17 cellular contexts compared by ENCODE assay signal in genomic region chr4:72577211-72577610, GRCh38. TPM values are rescaled to one million over a fixed set of nuclear protein-coding genes. Genes with fewer than 3 reads are reported as not detected.
DNase-seq lines count a peak whose midpoint lies in the region; TF ChIP-seq lines count a peak whose summit lies in the region.
"Had no signal": no experiment of that assay in that cellular context is flagged by ENCODE, and none has a peak within 500 bp of the region (broad histone marks: within the 10 kb centered on the region; RNA-seq: fewer than 3 reads in every experiment).

No MANE protein-coding gene starts in this region.

- no peaks in the 10 kb centered on the region for H3K9me3 ChIP-seq in colonic mucosa
- H3K9me3 ChIP-seq: BE2C had no signal

- intact Hi-C loops in colonic mucosa (cut with DNase I), result no loop called here

- in situ Hi-C loops in Caki2 (cut with HindIII; ENCODE audit: low pct_unique_long_range_greater_than_20kb, low sequenced_read_pairs), result no loop called here

- H3K36me3 ChIP-seq in colonic mucosa, result no peaks in the 10 kb centered on the region
- H3K36me3 ChIP-seq: BE2C had no signal

- H3K4me1 ChIP-seq in colonic mucosa, result no peaks in the 10 kb centered on the region
- H3K4me1 ChIP-seq: BE2C had no signal

- H3K27ac ChIP-seq in colonic mucosa, result no peak overlapping the region

- peak; percentile 88 for DNase-seq in Caki2 (ENCODE audit: low read depth)
- peak; percentile 74 for DNase-seq in epithelial cell of proximal tubule (ENCODE audit: low read depth)
- DNase-seq in kidney tubule cell (ENCODE audit: low spot score), result peak; percentile 97
- DNase-seq in renal cortical epithelial cell (ENCODE audit: low read depth), result peak; percentile 96
- no peak for DNase-seq in NCI-H510A (lab: John Stamatoyannopoulos, UW)
- no peak for DNase-seq in stimulated activated CD4-positive, alpha-beta T cell treated with anti-CD3 and anti-CD28 coated beads, Interleukin-12 subunit alpha, Interleukin-12 subunit beta, amount 100 ng/mL, for 4 hours
- no peak for DNase-seq in colonic mucosa
- DNase-seq: 8988T; BE2C; C1 segment of cervical spinal cord; CD4-positive, CD25-positive, alpha-beta regulatory T cell; CD8-positive, alpha-beta memory T cell; COR-L47; GOT3; H7; HFFc6; IMR-90 had no signal

- no peaks in the 10 kb centered on the region for H3K27me3 ChIP-seq in colonic mucosa
- H3K27me3 ChIP-seq: BE2C had no signal

- no peak overlapping the region for H3K9ac ChIP-seq in colonic mucosa (ENCODE audit: low read depth in 2 of 2, low read length in 2 of 2)

- H3K4me3 ChIP-seq in epithelial cell of proximal tubule (ENCODE audit: low read depth, low read length) (no peak overlapping the region), colonic mucosa (no peak overlapping the region)

- no peak for TF ChIP-seq CTCF in epithelial cell of proximal tubule (conservative IDR thresholded peaks at IDR 0.05; ENCODE audit: low read depth, low read length)
- TF ChIP-seq CTCF in colonic mucosa (IDR thresholded peaks at IDR 0.05), result no peak

RNA-seq across cellular contexts. Expression of gene ADAMTS3, which starts 8.2 kb away (rescaled TPM):
- total RNA-seq in Caki2 (2014; rRNA removed; shearing (Covaris generic); ENCODE audit: low replicate concordance), result 2.2 and 2.7 TPM in 2 replicates
- 4.6 and 4.7 TPM in 2 replicates for total RNA-seq in epithelial cell of proximal tubule
- 15.9 and 22.1 TPM in 2 replicates for total RNA-seq in renal cortical epithelial cell
- total RNA-seq in colonic mucosa, result under 1 TPM; 0.15 to 0.29 TPM
- total RNA-seq: CD4-positive, CD25-positive, alpha-beta regulatory T cell; CD8-positive, alpha-beta memory T cell had no signal

Comparison
In these comparisons a context has a peak if more than half of its experiments do, and no peak if none do; other contexts are left out.
1. DNase-seq: peak in Caki2 (single experiment), epithelial cell of proximal tubule (single experiment), kidney tubule cell (single experiment) and renal cortical epithelial cell (single experiment); none in NCI-H510A (single experiment), stimulated activated CD4-positive, alpha-beta T cell treated with anti-CD3 and anti-CD28 coated beads, Interleukin-12 subunit alpha, Interleukin-12 subunit beta, amount 100 ng/mL, for 4 hours (single experiment) and colonic mucosa (single experiment).